In the genomic region with DNA sequence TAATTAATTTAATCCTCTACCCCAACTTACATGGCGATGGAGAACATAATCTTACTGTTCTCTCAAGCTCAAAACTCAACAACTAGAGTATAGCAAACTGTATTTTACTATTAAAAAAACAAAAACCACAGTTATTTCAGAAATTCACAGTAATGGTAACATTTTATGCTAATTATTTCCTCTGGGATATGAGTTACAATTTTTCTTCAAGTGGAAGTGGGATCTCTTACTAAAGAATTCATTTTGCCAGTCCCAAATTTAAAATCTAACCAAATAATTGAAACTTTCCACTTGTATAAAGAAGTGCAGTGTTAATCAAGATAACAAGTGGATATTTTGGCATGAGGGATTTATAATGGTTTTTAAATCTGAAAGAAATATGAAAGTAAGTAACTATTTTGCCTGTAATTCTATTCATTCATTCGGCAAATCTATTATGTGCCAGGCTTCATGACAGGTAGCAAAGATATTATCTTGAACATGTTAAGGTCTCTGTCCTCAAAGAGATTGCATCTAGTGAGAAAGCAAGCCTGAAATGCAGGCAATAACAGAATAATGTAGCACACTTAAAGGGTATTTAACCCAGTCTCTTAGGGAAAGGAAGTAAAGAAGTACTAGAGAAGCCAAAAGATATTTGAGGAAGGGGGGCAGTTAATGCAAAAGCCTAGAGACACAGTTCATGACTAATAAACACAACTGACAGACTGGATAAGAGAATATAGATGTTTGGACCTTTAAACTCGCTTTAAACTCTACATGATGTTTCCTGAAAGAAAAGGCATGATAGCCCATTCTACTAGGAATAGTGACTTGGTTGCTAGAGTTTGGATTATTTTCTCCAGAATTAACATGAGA, we compare ENCODE assay signal across 2 cellular contexts.
TF ChIP-seq lines count a peak whose summit lies in the region.

No MANE protein-coding gene starts in this region.

TF ChIP-seq in GM12891, 5 proteins besides CTCF, POLR2A, EP300 and RAD21:
- TF ChIP-seq POU2F2 (IDR thresholded peaks at IDR 0.05; ENCODE audit: low read depth, low read length): no peak
- TF ChIP-seq SPI1 (IDR thresholded peaks at IDR 0.05; ENCODE audit: low read depth, low read length): no peak
- TF ChIP-seq POLR2AphosphoS5 (IDR thresholded peaks at IDR 0.05; ENCODE audit: low read depth, low read length): no peak
- TF ChIP-seq PAX5 (IDR thresholded peaks at IDR 0.05; ENCODE audit: insufficient read depth, low read length, severe bottlenecking): no peak
- TF ChIP-seq TAF1 (IDR thresholded peaks at IDR 0.05; ENCODE audit: low read depth, low read length): no peak
TF ChIP-seq in GM12891: peak in this region for 0.

TF ChIP-seq in K562, 482 proteins besides CTCF, POLR2A, EP300 and RAD21:
- no peak for TF ChIP-seq RBFOX2 (IDR thresholded peaks at IDR 0.05; ENCODE audit: low read depth, low read length)
- TF ChIP-seq, protein P1, sequence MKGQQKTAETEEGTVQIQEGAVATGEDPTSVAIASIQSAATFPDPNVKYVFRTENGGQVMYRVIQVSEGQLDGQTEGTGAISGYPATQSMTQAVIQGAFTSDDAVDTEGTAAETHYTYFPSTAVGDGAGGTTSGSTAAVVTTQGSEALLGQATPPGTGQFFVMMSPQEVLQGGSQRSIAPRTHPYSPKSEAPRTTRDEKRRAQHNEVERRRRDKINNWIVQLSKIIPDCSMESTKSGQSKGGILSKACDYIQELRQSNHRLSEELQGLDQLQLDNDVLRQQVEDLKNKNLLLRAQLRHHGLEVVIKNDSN (CRISPR knock-in tag; IDR thresholded peaks at IDR 0.05): no peak
- TF ChIP-seq HMBOX1 (IDR thresholded peaks at IDR 0.05): peak; percentile 44; the same call in 1 of the 2 replicates
- TF ChIP-seq TCF7 (IDR thresholded peaks at IDR 0.05; ENCODE audit: borderline replicate concordance): no peak
TF ChIP-seq in K562: peak in this region for 1.
